30 cellular contexts compared by ENCODE assay signal in genomic region chr9:22118810-22119479, GRCh38.
A peak's percentile ranks its signal among the peaks of the same experiment; 100 is the strongest.
DNase-seq lines count a peak whose midpoint lies in the region; ATAC-seq, FAIRE-seq and TF ChIP-seq lines count a peak whose summit lies in the region.
"Had no signal": no experiment of that assay in that cellular context is flagged by ENCODE, and none has a peak within 500 bp of the region (broad histone marks: within the 10 kb centered on the region; RNA-seq: fewer than 3 reads in every experiment).

No MANE protein-coding gene starts in this region.

- CTCF ChIA-PET in IMR-90 (lab: Yijun Ruan, JAX) = interaction anchor here (0.6 to 5.6 kb wide), 13 partner anchors 10 to 111 kb away, joined by 3 to 39 read pairs (median 3); partner anchors contain the start of gene CDKN2B

- no peaks in the 10 kb centered on the region for H3K79me2 ChIP-seq in keratinocyte (ENCODE audit: control insufficient read depth, insufficient read depth, low read length)

- no peak overlapping the region for H3K18ac ChIP-seq in IMR-90 (ENCODE audit: low read depth, low read length)

- DNase-seq in IMR-90 = no peak
- no peak for DNase-seq in adipocyte (ENCODE audit: low read depth)
- DNase-seq in keratinocyte (ENCODE audit: low read depth, low spot score) = no peak
- no peak for DNase-seq in MV-4-11 (lab: John Stamatoyannopoulos, UW)
- DNase-seq in activated T-cell treated with anti-CD3 and anti-CD28 coated beads, Interleukin-2, amount 50 U/mL, for 24 hours = no peak
- DNase-seq: activated B cell treated with CpG ODN at 0.5 μM for 24 hours; activated gamma-delta T cell; activated naive CD8-positive, alpha-beta T cell treated with anti-CD3 and anti-CD28 coated beads for 36 hours; activated T-cell treated with anti-CD3 and anti-CD28 coated beads, Interleukin-2, amount 50 U/mL, for 4 hours; body of pancreas; dorsolateral prefrontal cortex; naive B cell; NCI-H1436 treated with DMSO at 0.1 percent for 48 hours; NCI-H2107; right lobe of liver; stimulated activated CD4-positive, alpha-beta T cell treated with anti-CD3 and anti-CD28 coated beads, Interleukin-12 subunit alpha, Interleukin-12 subunit beta, amount 100 ng/mL, for 4 hours; stimulated activated CD4-positive, alpha-beta T cell treated with anti-CD3 and anti-CD28 coated beads, Interleukin-2, amount 100 ng/mL, for 48 hours; thyroid gland had no signal

- H2AFZ ChIP-seq in IMR-90 (replicated peaks; ENCODE audit: low read length, poor library complexity) (no peak overlapping the region), keratinocyte (ENCODE audit: control insufficient read depth, low read length) (peak overlapping the region; percentile 72)

- H4K20me1 ChIP-seq in IMR-90 (ENCODE audit: insufficient read depth, low read length) (no peaks in the 10 kb centered on the region), keratinocyte (ENCODE audit: control insufficient read depth, extremely low read depth, insufficient read depth, low read length) (no peaks in the 10 kb centered on the region)

- no peak overlapping the region for H3K4me2 ChIP-seq in IMR-90 (ENCODE audit: low read depth, low read length)
- peak overlapping the region; percentile 10 for H3K4me2 ChIP-seq in keratinocyte (ENCODE audit: control insufficient read depth, extremely low read depth, insufficient read depth, low read depth, low read length)

- peak overlapping the region; percentile 38; the same call in 1 of the 3 replicates for H2BK15ac ChIP-seq in IMR-90 (ENCODE audit: low read depth, low read length)

- WGBS in IMR-90 (ENCODE audit: extremely low coverage in 2 of 2, insufficient read length in 1 of 2), 2 experiments = 80% methylated on average over 1 of the region's 5 CpGs; no CpG with 5 or more reads in 1 of the 2 experiments

- H3K36me3 Mint-ChIP-seq in activated T-cell treated with anti-CD3 and anti-CD28 coated beads, Interleukin-2, amount 50 U/mL, for 24 hours (ENCODE audit: low read depth) = no peaks in the 10 kb centered on the region
- H3K36me3 Mint-ChIP-seq: activated naive CD8-positive, alpha-beta T cell treated with anti-CD3 and anti-CD28 coated beads for 36 hours; CD8-positive, alpha-beta memory T cell; immature natural killer cell had no signal

- H3K4ac ChIP-seq in IMR-90 (ENCODE audit: low read depth, low read length) = peak overlapping the region; percentile 6; the same call in 1 of the 2 replicates

- H4K91ac ChIP-seq in IMR-90 (ENCODE audit: insufficient read depth, low read depth, low read length) = no peak overlapping the region

- H3K23ac ChIP-seq in IMR-90 (ENCODE audit: low read depth, low read length) = no peak overlapping the region

- no peak overlapping the region for H3K14ac ChIP-seq in IMR-90 (replicated peaks; ENCODE audit: low read depth, low read length)

- no peaks in the 10 kb centered on the region for H3K4me1 Mint-ChIP-seq in activated T-cell treated with anti-CD3 and anti-CD28 coated beads, Interleukin-2, amount 50 U/mL, for 24 hours (ENCODE audit: low read depth)
- H3K4me1 Mint-ChIP-seq: activated B cell treated with CpG ODN at 0.5 μM for 24 hours; CD8-positive, alpha-beta memory T cell; immature natural killer cell had no signal

- peaks cover 27% of the 10 kb centered on the region for H3K27me3 Mint-ChIP-seq in activated T-cell treated with anti-CD3 and anti-CD28 coated beads, Interleukin-2, amount 50 U/mL, for 24 hours
- H3K27me3 Mint-ChIP-seq: memory B cell had no signal

- intact Hi-C loops in IMR-90 (cut with micrococcal nuclease) = loop anchor here (1.0 to 5.0 kb wide), 4 partner anchors 110 to 304 kb away; partner anchors contain the start of gene CDKN2B

- H3K9me3 ChIP-seq in IMR-90 (ENCODE audit: control insufficient read depth, insufficient read depth, low read length) (no peaks in the 10 kb centered on the region), adipocyte (ENCODE audit: control insufficient read depth, low read length) (peaks cover 4% of the 10 kb centered on the region), keratinocyte (ENCODE audit: control insufficient read depth, low read depth, low read length) (peaks cover 4% of the 10 kb centered on the region), subcutaneous abdominal adipose tissue (ENCODE audit: control insufficient read depth in 5 of 5, low read length in 5 of 5) (peaks cover 0 to 2% (median 0%) of the 10 kb centered on the region in 5 donors)
- H3K9me3 ChIP-seq: body of pancreas, HAP-1, neutrophil, prostate gland, right lobe of liver, thyroid gland had no signal

- no peak for TF ChIP-seq POLR2A in IMR-90 (IDR thresholded peaks at IDR 0.05; ENCODE audit: low read depth, low read length)

- peak; percentile 56 for FAIRE-seq in keratinocyte (lab: Jason Lieb, UNC)

- no peak overlapping the region for H2AK5ac ChIP-seq in IMR-90 (ENCODE audit: low read depth, low read length)

- dilution Hi-C loops in IMR-90 (cut with HindIII; ENCODE audit: low sequenced_read_pairs, unreplicated experiment) (no loop called here), keratinocyte (cut with MboI; ENCODE audit: extremely low pct_ligation_motif_present, low sequenced_read_pairs) (loop anchor here (25.0 kb wide), 1 partner anchor 118 kb away; no protein-coding TSS in a partner anchor)

- ATAC-seq in IMR-90 (ENCODE audit: low read depth) = no peak
- no peak for ATAC-seq in HG02973 (IDR thresholded peaks at IDR 0.05; ENCODE audit: unreplicated experiment)
- ATAC-seq in GM18873 (IDR thresholded peaks at IDR 0.05; ENCODE audit: low FRiP score, unreplicated experiment) = no peak
- ATAC-seq: body of pancreas had no signal

- no peak overlapping the region for H3K56ac ChIP-seq in IMR-90 (ENCODE audit: extremely low read depth, insufficient read depth, low read length)

- H4K8ac ChIP-seq in IMR-90 (ENCODE audit: low read depth in 2 of 2, low read length in 2 of 2) = peak overlapping the region; percentile 68 to 91; a peak in 3 of 4 replicates

- POLR2A ChIA-PET in IMR-90 (lab: Charles Lee; ENCODE audit: unreplicated experiment) = no interaction called here

- H3K27ac Mint-ChIP-seq in activated T-cell treated with anti-CD3 and anti-CD28 coated beads, Interleukin-2, amount 50 U/mL, for 24 hours = no peak overlapping the region
- H3K27ac Mint-ChIP-seq: activated B cell treated with CpG ODN at 0.5 μM for 24 hours; activated CD4-positive, alpha-beta T cell treated with anti-CD3 and anti-CD28 coated beads, Interleukin-2, amount 10 ng/mL, durations not matched to agents 7 days and 5 days; activated naive CD8-positive, alpha-beta T cell treated with anti-CD3 and anti-CD28 coated beads for 36 hours; immature natural killer cell; memory B cell; naive B cell; stimulated activated naive CD8-positive, alpha-beta T cell treated with anti-CD3 and anti-CD28 coated beads, Interleukin-15, amount 100 ng/mL, for 72 hours had no signal

- H3K4me1 ChIP-seq in IMR-90 (ENCODE audit: control insufficient read depth, insufficient read depth, low read length) (peaks cover 16% of the 10 kb centered on the region), adipocyte (ENCODE audit: control insufficient read depth, insufficient read depth, low read length) (peaks cover 26% of the 10 kb centered on the region), keratinocyte (ENCODE audit: control insufficient read depth, extremely low read depth, insufficient read depth, low read length) (peaks cover 24% of the 10 kb centered on the region), subcutaneous abdominal adipose tissue (ENCODE audit: control insufficient read depth in 5 of 5, insufficient read depth in 5 of 5, low read length in 5 of 5) (peaks cover 0 to 16% (median 8%) of the 10 kb centered on the region in 5 donors)
- H3K4me1 ChIP-seq: body of pancreas, HAP-1, prostate gland, thyroid gland had no signal

- H3K9me1 ChIP-seq in IMR-90 (ENCODE audit: insufficient read depth, low read length) (peaks cover 4% of the 10 kb centered on the region; the same call in 1 of the 2 replicates), keratinocyte (ENCODE audit: control insufficient read depth, extremely low read depth, insufficient read depth, low read length) (no peaks in the 10 kb centered on the region)

- H3K9ac ChIP-seq in IMR-90 (ENCODE audit: low read depth, low read length) (no peak overlapping the region), adipocyte (ENCODE audit: low read length) (peak overlapping the region; percentile 64), keratinocyte (ENCODE audit: control insufficient read depth, extremely low read depth, insufficient read depth, low read length) (peak overlapping the region; percentile 53), subcutaneous abdominal adipose tissue (ENCODE audit: low read length in 5 of 5) (no peak overlapping the region)

- in situ Hi-C loops in IMR-90 (cut with MboI; ENCODE audit: low sequenced_read_pairs) = loop anchor here (25.0 kb wide), 1 partner anchor 307 kb away; the partner anchor contains the start of gene MTAP

- BruUV-seq in IMR-90 (replicated peaks; lab: Mats Ljungman, UMichigan) = no TSS peak

- H3K79me1 ChIP-seq in IMR-90 (ENCODE audit: low read depth in 1 of 2, low read length in 2 of 2) = no peaks in the 10 kb centered on the region

- H3K4me3 ChIP-seq in IMR-90 (ENCODE audit: insufficient read depth, low read depth, low read length) (no peak overlapping the region), adipocyte (ENCODE audit: low read length) (no peak overlapping the region), keratinocyte (ENCODE audit: control insufficient read depth in 2 of 3, extremely low read depth in 1 of 3, insufficient read depth in 2 of 3, low read depth in 1 of 3, low read length in 3 of 3) (no peak overlapping the region), subcutaneous abdominal adipose tissue (ENCODE audit: low read depth in 1 of 5, low read length in 5 of 5) (no peak overlapping the region)
- H3K4me3 ChIP-seq: body of pancreas, dorsolateral prefrontal cortex, HAP-1, prostate gland, right lobe of liver, thyroid gland had no signal

- H2BK5ac ChIP-seq in IMR-90 (ENCODE audit: low read depth, low read length, poor library complexity, severe bottlenecking) = no peak overlapping the region

- no peak for TF ChIP-seq RAD21 in IMR-90 (IDR thresholded peaks at IDR 0.05; ENCODE audit: low read length)

- H3K27ac ChIP-seq in IMR-90 (ENCODE audit: insufficient read depth, low read length) (no peak overlapping the region), keratinocyte (ENCODE audit: control insufficient read depth, insufficient read depth, low read length) (peak overlapping the region; percentile 81), subcutaneous abdominal adipose tissue (ENCODE audit: low read depth, low read length) (peak overlapping the region; percentile 71)
- H3K27ac ChIP-seq: dorsolateral prefrontal cortex, neutrophil, prostate gland, right lobe of liver, RWPE1, thyroid gland had no signal

- H3K36me3 ChIP-seq in IMR-90 (ENCODE audit: control insufficient read depth, insufficient read depth, low read length) (no peaks in the 10 kb centered on the region), adipocyte (ENCODE audit: control insufficient read depth, insufficient read depth, low read length, severe bottlenecking) (no peaks in the 10 kb centered on the region), keratinocyte (ENCODE audit: control insufficient read depth in 2 of 2, extremely low read depth in 1 of 2, insufficient read depth in 2 of 2, low read length in 2 of 2) (no peaks in the 10 kb centered on the region), subcutaneous abdominal adipose tissue (ENCODE audit: control insufficient read depth in 5 of 5, insufficient read depth in 5 of 5, low read length in 5 of 5) (no peaks in the 10 kb centered on the region)
- H3K36me3 ChIP-seq: HAP-1, neutrophil, prostate gland, right lobe of liver, thyroid gland had no signal

- H3K27me3 ChIP-seq in IMR-90 (ENCODE audit: control insufficient read depth, insufficient read depth, low read length) (no peaks in the 10 kb centered on the region), adipocyte (replicated peaks; ENCODE audit: control insufficient read depth, insufficient read depth, low read length) (no peaks in the 10 kb centered on the region), keratinocyte (ENCODE audit: control insufficient read depth, extremely low read depth, insufficient read depth, low read length) (no peaks in the 10 kb centered on the region), subcutaneous abdominal adipose tissue (ENCODE audit: control insufficient read depth in 5 of 5, insufficient read depth in 4 of 5, low read length in 5 of 5) (no peaks in the 10 kb centered on the region)
- H3K27me3 ChIP-seq: body of pancreas, dorsolateral prefrontal cortex, right lobe of liver, thyroid gland had no signal

- no peak overlapping the region for H4K5ac ChIP-seq in IMR-90 (ENCODE audit: low read depth, low read length)

- no peak overlapping the region for H2AK9ac ChIP-seq in IMR-90 (replicated peaks; ENCODE audit: low read depth, low read length, poor library complexity)

- peak overlapping the region; percentile 94; the same call in 1 of the 2 replicates for H2BK20ac ChIP-seq in IMR-90 (ENCODE audit: low read depth, low read length)

- H3K9me3 Mint-ChIP-seq in activated T-cell treated with anti-CD3 and anti-CD28 coated beads, Interleukin-2, amount 50 U/mL, for 24 hours = no peaks in the 10 kb centered on the region
- H3K9me3 Mint-ChIP-seq: activated CD4-positive, alpha-beta T cell treated with anti-CD3 and anti-CD28 coated beads, Interleukin-2, amount 10 ng/mL, durations not matched to agents 7 days and 5 days; activated naive CD8-positive, alpha-beta T cell treated with anti-CD3 and anti-CD28 coated beads for 36 hours had no signal

- H3K4me3 Mint-ChIP-seq in activated T-cell treated with anti-CD3 and anti-CD28 coated beads, Interleukin-2, amount 50 U/mL, for 24 hours = no peak overlapping the region
- H3K4me3 Mint-ChIP-seq: activated B cell treated with CpG ODN at 0.5 μM for 24 hours; activated CD4-positive, alpha-beta T cell treated with anti-CD3 and anti-CD28 coated beads, Interleukin-2, amount 10 ng/mL, durations not matched to agents 7 days and 5 days; activated naive CD8-positive, alpha-beta T cell treated with anti-CD3 and anti-CD28 coated beads for 36 hours; activated T-cell treated with anti-CD3 and anti-CD28 coated beads, Interleukin-2, amount 50 U/mL, for 4 hours; CD8-positive, alpha-beta memory T cell; immature natural killer cell; memory B cell; stimulated activated naive CD8-positive, alpha-beta T cell treated with anti-CD3 and anti-CD28 coated beads, Interleukin-15, amount 100 ng/mL, for 72 hours had no signal

- peak overlapping the region; percentile 95 for H2BK120ac ChIP-seq in IMR-90 (ENCODE audit: low read depth, low read length)

- no peak for TF ChIP-seq CTCF in IMR-90 (conservative IDR thresholded peaks at IDR 0.05; ENCODE audit: low read depth, low read length)
- TF ChIP-seq CTCF in keratinocyte (optimal IDR thresholded peaks at IDR 0.05 in 1 of 3, IDR thresholded peaks at IDR 0.05 in 1 of 3, conservative IDR thresholded peaks at IDR 0.05 in 1 of 3; ENCODE audit: extremely low read depth in 1 of 3, insufficient read depth in 2 of 3, low read length in 3 of 3) = no peak

Comparison
In these comparisons a context has a peak if more than half of its experiments do, and no peak if none do; other contexts are left out.
1. H3K9ac ChIP-seq: peak in adipocyte (single experiment) and keratinocyte (single experiment); none in IMR-90 (single experiment) and subcutaneous abdominal adipose tissue (0 of 5).